ENCODE assay signal across 8 cellular contexts in genomic region chr1:26500488-26501175, GRCh38. TPM values are rescaled to one million over a fixed set of nuclear protein-coding genes. Genes with fewer than 3 reads are reported as not detected.
DNase-seq lines count a peak whose midpoint lies in the region; ATAC-seq lines count a peak whose summit lies in the region.

No MANE protein-coding gene starts in this region.

- peak overlapping the region; percentile 82 for H3K27ac ChIP-seq in layer of hippocampus (ENCODE audit: low read depth, low read length)

- DNase-seq in 8988T (peak; percentile 68), NCI-H2171 treated with DMSO at 0.1 percent for 48 hours (lab: John Stamatoyannopoulos, UW) (peak; percentile 92), cerebellum (ENCODE audit: low spot score) (peak; percentile 86)
- peak; percentile 91 to 94 for DNase-seq in activated CD4-positive, alpha-beta T cell treated with anti-CD3 and anti-CD28 coated beads for 24 hours (ENCODE audit: low read depth in 2 of 2)
- DNase-seq in stimulated activated CD4-positive, alpha-beta T cell treated with anti-CD3 and anti-CD28 coated beads, Interleukin-1b, Interleukin-23, amount 100 ng/mL, for 1 hour (ENCODE audit: low read depth in 2 of 2) = peak; percentile 76 to 95

- H3K27me3 ChIP-seq in layer of hippocampus (ENCODE audit: control insufficient read depth, insufficient read depth, low read length) = no peaks in the 10 kb centered on the region

- ATAC-seq in GM18517 (IDR thresholded peaks at IDR 0.05; ENCODE audit: unreplicated experiment) (peak; percentile 53), HG03039 (IDR thresholded peaks at IDR 0.05; ENCODE audit: unreplicated experiment) (peak; percentile 68)

RNA-seq across cellular contexts. Expression of gene HMGN2, which starts 28.4 kb away (rescaled TPM):
- total RNA-seq in cerebellum = 304 TPM

RNA-seq across cellular contexts. Expression of gene RPS6KA1, which starts 28.9 kb away (rescaled TPM):
- total RNA-seq in cerebellum = 12.5 TPM

Comparison
In these comparisons a context has a peak if more than half of its experiments do, and no peak if none do; other contexts are left out.
1. Peak in every context shown above with its lines: DNase-seq, ATAC-seq and H3K27ac ChIP-seq.